In the genomic region with DNA sequence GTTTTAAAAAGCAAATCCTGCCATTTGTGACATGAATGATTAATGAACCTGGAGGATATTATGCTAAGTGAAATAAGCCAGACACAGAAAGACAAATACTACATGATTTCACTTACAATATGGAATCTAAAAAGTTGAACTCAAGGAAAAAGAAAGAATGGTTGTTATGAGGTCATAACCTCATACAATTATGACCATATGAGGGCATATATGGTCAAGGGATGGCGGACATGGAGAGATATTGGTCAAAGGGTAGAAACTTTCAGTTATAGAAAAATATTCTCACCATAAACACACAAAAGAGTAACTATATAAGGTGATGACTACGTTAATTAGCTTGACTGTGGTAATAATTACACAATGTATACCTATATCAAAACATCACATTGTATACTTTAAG, we compare ENCODE assay signal across 35 cellular contexts.
"Had no signal": no experiment of that assay in that cellular context is flagged by ENCODE, and none has a peak within 500 bp of the region (broad histone marks: within the 10 kb centered on the region; RNA-seq: fewer than 3 reads in every experiment).

No MANE protein-coding gene starts in this region.

- H3K4me1 ChIP-seq: breast epithelium, foreskin keratinocyte had no signal

- H3K36me3 Mint-ChIP-seq: activated naive CD4-positive, alpha-beta T cell treated with anti-CD3 and anti-CD28 coated beads, Interleukin-2, amount 50 U/mL, for 24 hours; activated naive CD8-positive, alpha-beta T cell treated with anti-CD3 and anti-CD28 coated beads for 36 hours; brain; WTC11 had no signal

- H3K4me3 ChIP-seq: adrenal gland, breast epithelium, cardiac muscle cell, colonic mucosa, dorsolateral prefrontal cortex, esophagus muscularis mucosa, gastrocnemius medialis, heart left ventricle had no signal

- H3K4me3 Mint-ChIP-seq: activated CD4-positive, alpha-beta T cell treated with anti-CD3 and anti-CD28 coated beads, Interleukin-2, amount 10 ng/mL, durations not matched to agents 7 days and 5 days; activated CD8-positive, alpha-beta T cell treated with anti-CD3 and anti-CD28 coated beads for 36 hours; activated naive CD4-positive, alpha-beta T cell treated with anti-CD3 and anti-CD28 coated beads for 36 hours; activated naive CD4-positive, alpha-beta T cell treated with anti-CD3 and anti-CD28 coated beads, Interleukin-2, amount 50 U/mL, for 24 hours; activated naive CD8-positive, alpha-beta T cell treated with anti-CD3 and anti-CD28 coated beads for 36 hours; activated naive CD8-positive, alpha-beta T cell treated with anti-CD3 and anti-CD28 coated beads, Interleukin-2, amount 50 U/mL, for 24 hours; activated T-cell treated with anti-CD3 and anti-CD28 coated beads, Interleukin-2, amount 50 U/mL, for 4 hours; dendritic cell treated with granulocyte-macrophage colony-stimulating factor and Interleukin-4, amounts not matched to agents 40 ng/mL and 50 ng/mL, for 4 days; endodermal cell; WTC11 had no signal

- DNase-seq: activated CD4-positive, alpha-beta T cell treated with anti-CD3 and anti-CD28 coated beads for 1 hour; activated CD4-positive, alpha-beta T cell treated with anti-CD3 and anti-CD28 coated beads for 4 hours; activated CD4-positive, alpha-beta T cell treated with anti-CD3 and anti-CD28 coated beads, Interleukin-2, amount 10 ng/mL, durations not matched to agents 7 days and 5 days; activated CD4-positive, alpha-beta T cell treated with anti-CD3 and anti-CD28 coated beads, Interleukin-2, amount 50 U/mL, for 4 hours; activated CD8-positive, alpha-beta memory T cell treated with anti-CD3 and anti-CD28 coated beads for 24 hours; activated CD8-positive, alpha-beta T cell treated with anti-CD3 and anti-CD28 coated beads for 36 hours; activated effector memory CD4-positive, alpha-beta T cell treated with anti-CD3 and anti-CD28 coated beads, Interleukin-2, amount 50 U/mL, for 16 hours; activated naive CD4-positive, alpha-beta T cell treated with anti-CD3 and anti-CD28 coated beads for 36 hours; activated naive CD8-positive, alpha-beta T cell treated with anti-CD3 and anti-CD28 coated beads for 36 hours; activated naive CD8-positive, alpha-beta T cell treated with anti-CD3 and anti-CD28 coated beads, Interleukin-2, amount 50 U/mL, for 24 hours; activated T-cell treated with anti-CD3 and anti-CD28 coated beads, Interleukin-2, amount 50 U/mL, for 4 hours; adrenal gland; amygdala; aorta; central memory CD4-positive, alpha-beta T cell; cerebellar nuclear complex; colonic mucosa; dorsolateral prefrontal cortex; effector memory CD4-positive, alpha-beta T cell; endodermal cell; erythroblast; foreskin keratinocyte; gastrocnemius medialis; glutamatergic neuron; heart left ventricle; T-helper 2 cell had no signal

- H3K27ac Mint-ChIP-seq: activated CD4-positive, alpha-beta T cell treated with anti-CD3 and anti-CD28 coated beads, Interleukin-2, amount 10 ng/mL, durations not matched to agents 7 days and 5 days; activated CD8-positive, alpha-beta T cell treated with anti-CD3 and anti-CD28 coated beads for 36 hours; activated naive CD4-positive, alpha-beta T cell treated with anti-CD3 and anti-CD28 coated beads for 36 hours; activated naive CD4-positive, alpha-beta T cell treated with anti-CD3 and anti-CD28 coated beads, Interleukin-2, amount 50 U/mL, for 24 hours; activated naive CD8-positive, alpha-beta T cell treated with anti-CD3 and anti-CD28 coated beads for 36 hours; activated naive CD8-positive, alpha-beta T cell treated with anti-CD3 and anti-CD28 coated beads, Interleukin-2, amount 50 U/mL, for 24 hours; activated T-helper 2 cell treated with anti-CD3 and anti-CD28 coated beads, Interferon-gamma antibody, Interleukin-2, Interleukin-4, amounts not matched to agents 10 μg/mL and 5 μg/mL and 100 μg/mL, durations not matched to agents 14 hours and 24 hours and 36 hours; brain; dendritic cell treated with granulocyte-macrophage colony-stimulating factor and Interleukin-4, amounts not matched to agents 40 ng/mL and 50 ng/mL, for 4 days; endodermal cell; WTC11 had no signal

- ATAC-seq: activated CD8-positive, alpha-beta T cell treated with anti-CD3 and anti-CD28 coated beads for 36 hours; activated naive CD8-positive, alpha-beta T cell treated with anti-CD3 and anti-CD28 coated beads, Interleukin-2, amount 50 U/mL, for 24 hours; activated T-cell treated with anti-CD3 and anti-CD28 coated beads, Interleukin-2, amount 50 U/mL, for 4 hours; foreskin keratinocyte; gastrocnemius medialis; heart left ventricle; WTC11 had no signal

- H3K27ac ChIP-seq: adrenal gland, breast epithelium, cardiac muscle cell, colonic mucosa, dorsolateral prefrontal cortex, esophagus muscularis mucosa, foreskin keratinocyte, VCaP had no signal

- H3K27me3 ChIP-seq: adrenal gland, breast epithelium, cardiac muscle cell, colonic mucosa, dorsolateral prefrontal cortex, esophagus muscularis mucosa, foreskin keratinocyte, heart left ventricle had no signal

- H3K9me3 Mint-ChIP-seq: activated CD4-positive, alpha-beta T cell treated with anti-CD3 and anti-CD28 coated beads, Interleukin-2, amount 10 ng/mL, durations not matched to agents 7 days and 5 days; activated CD8-positive, alpha-beta T cell treated with anti-CD3 and anti-CD28 coated beads for 36 hours; activated naive CD4-positive, alpha-beta T cell treated with anti-CD3 and anti-CD28 coated beads for 36 hours; activated naive CD4-positive, alpha-beta T cell treated with anti-CD3 and anti-CD28 coated beads, Interleukin-2, amount 50 U/mL, for 24 hours; activated naive CD8-positive, alpha-beta T cell treated with anti-CD3 and anti-CD28 coated beads for 36 hours; activated naive CD8-positive, alpha-beta T cell treated with anti-CD3 and anti-CD28 coated beads, Interleukin-2, amount 50 U/mL, for 24 hours; activated T-cell treated with anti-CD3 and anti-CD28 coated beads, Interleukin-2, amount 50 U/mL, for 4 hours; activated T-helper 2 cell treated with anti-CD3 and anti-CD28 coated beads, Interferon-gamma antibody, Interleukin-2, Interleukin-4, amounts not matched to agents 10 μg/mL and 5 μg/mL and 100 μg/mL, durations not matched to agents 14 hours and 24 hours and 36 hours; dendritic cell treated with granulocyte-macrophage colony-stimulating factor and Interleukin-4, amounts not matched to agents 40 ng/mL and 50 ng/mL, for 4 days; endodermal cell; WTC11 had no signal

- H3K4me1 Mint-ChIP-seq: activated naive CD4-positive, alpha-beta T cell treated with anti-CD3 and anti-CD28 coated beads, Interleukin-2, amount 50 U/mL, for 24 hours; brain had no signal

- H3K36me3 ChIP-seq: adrenal gland, breast epithelium, cardiac muscle cell, colonic mucosa, esophagus muscularis mucosa, gastrocnemius medialis, heart left ventricle had no signal

- H3K9me3 ChIP-seq: adrenal gland, breast epithelium, colonic mucosa, esophagus muscularis mucosa, gastrocnemius medialis, heart left ventricle had no signal
